8 cellular contexts compared by ENCODE assay signal in the genomic region with DNA sequence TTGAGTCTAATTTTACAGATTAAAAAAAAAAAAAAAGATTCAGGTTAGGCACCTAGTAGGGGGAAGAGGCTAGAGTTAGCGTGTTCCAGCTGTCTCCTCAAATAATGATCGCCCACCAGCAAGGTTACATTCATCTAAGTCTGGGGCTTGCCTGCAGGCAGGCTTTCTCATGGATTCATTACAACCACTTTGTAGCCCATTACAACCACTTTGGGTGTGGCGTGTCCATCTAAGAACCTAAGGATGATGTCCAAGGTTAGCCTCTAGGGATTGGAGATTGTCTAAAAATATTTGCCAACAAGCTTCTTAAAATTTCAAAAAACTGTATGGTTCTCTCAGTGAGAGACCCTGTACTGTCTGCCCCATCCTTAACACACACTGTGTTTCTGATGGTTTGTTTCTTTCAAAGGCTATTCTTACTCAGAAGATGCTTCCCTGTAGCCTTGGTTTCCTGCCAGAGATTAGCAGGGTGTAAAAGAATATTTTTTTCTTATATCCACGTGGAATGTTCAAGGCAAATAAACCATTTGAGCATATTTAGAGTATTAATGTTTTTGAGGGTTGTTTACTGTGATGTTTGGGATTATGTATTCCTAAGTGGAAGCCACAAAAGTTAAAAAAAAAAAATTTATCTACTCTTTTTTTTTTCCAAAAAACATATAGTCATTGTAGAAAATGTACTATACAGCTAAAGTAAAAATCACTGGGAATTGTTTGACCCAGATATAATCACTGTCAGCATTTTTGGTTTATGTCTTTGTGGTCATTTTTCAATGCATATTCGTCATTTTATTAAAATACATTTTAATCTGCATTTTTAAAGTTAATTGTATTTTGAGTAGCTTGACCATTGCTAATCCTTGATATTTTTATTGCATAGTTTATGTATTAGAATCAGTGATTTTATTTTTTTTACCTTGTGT. TPM values are rescaled to one million over a fixed set of nuclear protein-coding genes. Genes with fewer than 3 reads are reported as not detected.
DNase-seq lines count a peak whose midpoint lies in the region; ATAC-seq and TF ChIP-seq lines count a peak whose summit lies in the region.

No MANE protein-coding gene starts in this region.

- intact Hi-C loops in breast epithelium (cut with DNase I; ENCODE audit: low total_unique reads) = no loop called here

- H3K4me2 ChIP-seq in BLaER1 = peak overlapping the region; percentile 96

- H3K27ac ChIP-seq in BLaER1 (peak overlapping the region; percentile 99), KOPT-K1 (ENCODE audit: low read depth, low read length, poor library complexity, severe bottlenecking) (peak overlapping the region; percentile 87), breast epithelium (peak overlapping the region; percentile 21 to 98), mucosa of rectum (ENCODE audit: low read depth in 2 of 2, low read length in 2 of 2) (peak overlapping the region; percentile 93 to 95)

- TF ChIP-seq CTCF in breast epithelium (IDR thresholded peaks at IDR 0.05) (no peak), GM13977 (IDR thresholded peaks at IDR 0.05; ENCODE audit: extremely low read depth, insufficient read depth, missing control alignments) (no peak)

- TF ChIP-seq POLR2A in breast epithelium (IDR thresholded peaks at IDR 0.05) = no peak

- peaks cover 66% of the 10 kb centered on the region for H4K20me1 ChIP-seq in BLaER1

- H3K9ac ChIP-seq in BLaER1 (peak overlapping the region; percentile 99), mucosa of rectum (ENCODE audit: low read depth in 1 of 2, low read length in 2 of 2) (peak overlapping the region; percentile 90 to 93)

- DNase-seq in breast epithelium (ENCODE audit: low spot score in 2 of 2) (no peak), G401 (ENCODE audit: low spot score) (no peak), SKM-1 (lab: John Stamatoyannopoulos, UW; ENCODE audit: unreplicated experiment) (no peak), GM13977 (ENCODE audit: low spot score) (no peak)

- H3K27me3 ChIP-seq in BLaER1 = no peaks in the 10 kb centered on the region
- H3K27me3 ChIP-seq in breast epithelium = no peaks in the 10 kb centered on the region
- H3K27me3 ChIP-seq in mucosa of rectum (ENCODE audit: control insufficient read depth in 2 of 2, insufficient read depth in 2 of 2, low read length in 2 of 2) = no peaks in the 10 kb centered on the region

- peak overlapping the region; percentile 100 for H3K4me3 ChIP-seq in BLaER1
- peak overlapping the region; percentile 91 to 100 (median 98) for H3K4me3 ChIP-seq in breast epithelium
- peak overlapping the region; percentile 75 to 93 for H3K4me3 ChIP-seq in mucosa of rectum (ENCODE audit: low read length in 2 of 2)

- in situ Hi-C loops in G401 (cut with HindIII; ENCODE audit: low sequenced_read_pairs) = no loop called here
- in situ Hi-C loops in GM13977 (cut with MboI; ENCODE audit: low pct_unique_long_range_greater_than_20kb, low sequenced_read_pairs, unreplicated experiment) = loop anchor here (10.0 to 25.0 kb wide), 2 partner anchors 129 to 346 kb away; a partner anchor contains a TSS

- peaks cover 73% of the 10 kb centered on the region for H3K4me1 ChIP-seq in BLaER1
- H3K4me1 ChIP-seq in breast epithelium = peaks cover 0 to 6% of the 10 kb centered on the region in 2 donors
- peaks cover 18 to 19% of the 10 kb centered on the region in 2 donors for H3K4me1 ChIP-seq in mucosa of rectum (ENCODE audit: control insufficient read depth in 2 of 2, insufficient read depth in 2 of 2, low read length in 2 of 2)

- peaks cover 16% of the 10 kb centered on the region for H3K36me3 ChIP-seq in BLaER1
- H3K36me3 ChIP-seq in KOPT-K1 (ENCODE audit: insufficient read depth, low read length) = peaks cover 36% of the 10 kb centered on the region
- H3K36me3 ChIP-seq in breast epithelium = no peaks in the 10 kb centered on the region
- H3K36me3 ChIP-seq in mucosa of rectum (ENCODE audit: control insufficient read depth in 2 of 2, insufficient read depth in 2 of 2, low read length in 2 of 2) = peaks cover 6% of the 10 kb centered on the region in 2 donors

- H3K9me3 ChIP-seq in BLaER1 (no peaks in the 10 kb centered on the region), KOPT-K1 (ENCODE audit: insufficient read depth, low read length, poor library complexity, severe bottlenecking) (no peaks in the 10 kb centered on the region), breast epithelium (no peaks in the 10 kb centered on the region), mucosa of rectum (ENCODE audit: control insufficient read depth in 2 of 2, low read length in 2 of 2) (no peaks in the 10 kb centered on the region)

- ATAC-seq in HG02885 (IDR thresholded peaks at IDR 0.05; ENCODE audit: poor library complexity, unreplicated experiment) = no peak

RNA-seq across cellular contexts. Expression of a gene that starts 1.7 kb away (rescaled TPM):
- total RNA-seq in breast epithelium = 100 to 1,000 TPM; 355 to 424 (median 391) TPM
- 116 and 187 TPM in 2 replicates for total RNA-seq in G401 (2014; rRNA removed; shearing (Covaris generic))
